ENCODE assay signal across 13 cellular contexts in the genomic region with DNA sequence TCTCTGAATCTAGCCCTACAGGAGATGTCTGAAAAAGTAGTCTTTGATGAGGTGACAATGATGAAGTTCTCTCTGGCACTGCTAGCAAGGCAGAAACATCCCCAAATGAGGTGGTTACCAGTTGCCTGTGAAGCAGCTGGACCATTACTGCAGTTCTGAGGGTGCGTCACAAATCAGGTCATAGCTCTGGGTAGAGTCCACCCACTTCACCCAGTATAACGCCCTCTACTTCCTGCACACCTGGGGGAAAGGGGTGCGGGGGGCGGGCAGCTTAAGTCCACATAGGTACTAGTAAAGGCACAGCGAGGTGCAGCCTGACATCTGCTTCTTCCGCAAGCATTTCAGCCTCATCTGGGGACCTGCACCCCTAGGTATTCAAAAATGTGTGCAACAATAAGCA. TPM values are rescaled to one million over a fixed set of nuclear protein-coding genes. Genes with fewer than 3 reads are reported as not detected.
DNase-seq lines count a peak whose midpoint lies in the region; ATAC-seq and TF ChIP-seq lines count a peak whose summit lies in the region.
"Had no signal": no experiment of that assay in that cellular context is flagged by ENCODE, and none has a peak within 500 bp of the region (broad histone marks: within the 10 kb centered on the region; RNA-seq: fewer than 3 reads in every experiment).

No MANE protein-coding gene starts in this region.

- H3K36me3 ChIP-seq in Peyer's patch, result no peaks in the 10 kb centered on the region
- H3K36me3 ChIP-seq: MG63 had no signal

- H3K9me3 ChIP-seq in Peyer's patch, result no peaks in the 10 kb centered on the region
- H3K9me3 ChIP-seq: MG63 had no signal

- CTCF ChIA-PET in activated CD4-positive, alpha-beta memory T cell treated with anti-CD3 and anti-CD28 coated beads for 36 hours (lab: Charles Lee), result interaction anchor here (0.8 kb wide), 1 partner anchor 18 kb away, joined by 4 read pairs; no protein-coding TSS in a partner anchor

- H3K27me3 Mint-ChIP-seq in activated CD4-positive, alpha-beta memory T cell treated with anti-CD3 and anti-CD28 coated beads for 36 hours, result no peaks in the 10 kb centered on the region

- no peak overlapping the region for H3K4me3 ChIP-seq in Peyer's patch
- H3K4me3 ChIP-seq: MG63 had no signal

- H3K9me3 Mint-ChIP-seq in activated CD4-positive, alpha-beta memory T cell treated with anti-CD3 and anti-CD28 coated beads for 36 hours, result no peaks in the 10 kb centered on the region
- H3K9me3 Mint-ChIP-seq: H9 had no signal

- intact Hi-C loops in activated CD4-positive, alpha-beta memory T cell treated with anti-CD3 and anti-CD28 coated beads for 36 hours (cut with micrococcal nuclease), result loop anchor here (1.0 kb wide), 1 partner anchor 10 kb away; no protein-coding TSS in a partner anchor

- H3K27me3 ChIP-seq in Peyer's patch, result no peaks in the 10 kb centered on the region

- ATAC-seq in HG03039 (IDR thresholded peaks at IDR 0.05; ENCODE audit: unreplicated experiment) (no peak), HG02759 (IDR thresholded peaks at IDR 0.05; ENCODE audit: unreplicated experiment) (no peak), GM18517 (IDR thresholded peaks at IDR 0.05; ENCODE audit: unreplicated experiment) (no peak)
- ATAC-seq: PC-3 had no signal

- H3K4me1 ChIP-seq in Peyer's patch, result no peaks in the 10 kb centered on the region

- POLR2A ChIA-PET in activated CD4-positive, alpha-beta memory T cell treated with anti-CD3 and anti-CD28 coated beads for 36 hours (lab: Charles Lee), result interaction anchor here (0.7 to 1.8 kb wide), 17 partner anchors 8 to 303 kb away, joined by 3 to 19 read pairs (median 4); a partner anchor contains a TSS

- H3K27ac ChIP-seq in Peyer's patch, result peak overlapping the region in 1 of 4 donors; percentile 27

- no peak for TF ChIP-seq CTCF in Peyer's patch (IDR thresholded peaks at IDR 0.05)

- peak overlapping the region; percentile 99 for H3K27ac Mint-ChIP-seq in activated CD4-positive, alpha-beta memory T cell treated with anti-CD3 and anti-CD28 coated beads for 36 hours
- H3K27ac Mint-ChIP-seq: H9 had no signal

- peak overlapping the region; percentile 81 for H3K4me3 Mint-ChIP-seq in activated CD4-positive, alpha-beta memory T cell treated with anti-CD3 and anti-CD28 coated beads for 36 hours
- H3K4me3 Mint-ChIP-seq: H9 had no signal

- DNase-seq in Peyer's patch (peak; percentile 29 to 67 (median 64)), retina (no peak)
- DNase-seq in activated CD4-positive, alpha-beta memory T cell treated with anti-CD3 and anti-CD28 coated beads for 36 hours, result peak; percentile 82
- peak; percentile 43 for DNase-seq in effector CD4-positive, alpha-beta T cell
- peak; percentile 75 for DNase-seq in stimulated activated CD8-positive, alpha-beta memory T cell treated with anti-CD3 and anti-CD28 coated beads, Interleukin-4, amount 100 ng/mL, for 48 hours
- DNase-seq: DMS79, H9, mesenchymal stem cell, MG63, PC-3 had no signal

- H3K4me1 Mint-ChIP-seq in activated CD4-positive, alpha-beta memory T cell treated with anti-CD3 and anti-CD28 coated beads for 36 hours (ENCODE audit: low read depth), result peaks cover 40% of the 10 kb centered on the region

- peaks cover 88% of the 10 kb centered on the region for H3K36me3 Mint-ChIP-seq in activated CD4-positive, alpha-beta memory T cell treated with anti-CD3 and anti-CD28 coated beads for 36 hours

- TF ChIP-seq POLR2A in Peyer's patch (IDR thresholded peaks at IDR 0.05), result no peak

RNA-seq across cellular contexts. Expression of a gene that starts 13.4 kb away (rescaled TPM):
- total RNA-seq in Peyer's patch, result 100 to 1,000 TPM in 1 of 4 donors, 10 to 100 TPM in 3; 46.6 to 101 (median 63.2) TPM
- 100 to 1,000 TPM; 546 to 561 TPM for total RNA-seq in activated CD4-positive, alpha-beta memory T cell treated with anti-CD3 and anti-CD28 coated beads for 36 hours

Comparison
In these comparisons a context has a peak if more than half of its experiments do, and no peak if none do; other contexts are left out.
1. RNA of a gene that starts 13.4 kb away (total RNA-seq): 546 to 561 TPM in activated CD4-positive, alpha-beta memory T cell treated with anti-CD3 and anti-CD28 coated beads for 36 hours; 46.6 to 101 TPM in Peyer's patch; every median in the first group is over 4 times any median in the second.